Comparison of ENCODE assay signal across 1 cellular context in genomic region chr14:97246648-97247047, GRCh38.
TF ChIP-seq lines count a peak whose summit lies in the region.

No MANE protein-coding gene starts in this region.

TF ChIP-seq in SK-N-SH treated with all-trans-retinoic acid at 6 μM for 48 hours, 23 proteins besides CTCF, POLR2A, EP300 and RAD21:
- no peak for TF ChIP-seq PATZ1 (CRISPR knock-in tag; IDR thresholded peaks at IDR 0.05; ENCODE audit: borderline replicate concordance)
- TF ChIP-seq TSHZ2 (CRISPR knock-in tag; IDR thresholded peaks at IDR 0.05) = no peak
- TF ChIP-seq OSR1 (CRISPR knock-in tag; IDR thresholded peaks at IDR 0.05) = no peak
- TF ChIP-seq CSDC2 (CRISPR knock-in tag; IDR thresholded peaks at IDR 0.05) = no peak
- TF ChIP-seq TOX (CRISPR knock-in tag; IDR thresholded peaks at IDR 0.05; ENCODE audit: borderline replicate concordance) = no peak
- no peak for TF ChIP-seq POU6F1 (CRISPR knock-in tag; IDR thresholded peaks at IDR 0.05; ENCODE audit: borderline replicate concordance, low read depth)
- no peak for TF ChIP-seq CREB5 (CRISPR knock-in tag; IDR thresholded peaks at IDR 0.05; ENCODE audit: low read depth)
- TF ChIP-seq ZNF70 (CRISPR knock-in tag; IDR thresholded peaks at IDR 0.05) = no peak
- TF ChIP-seq ZFP3 (CRISPR knock-in tag; IDR thresholded peaks at IDR 0.05) = no peak
- TF ChIP-seq ZFP30 (CRISPR knock-in tag; IDR thresholded peaks at IDR 0.05) = no peak
- TF ChIP-seq ARNTL (CRISPR knock-in tag; IDR thresholded peaks at IDR 0.05; ENCODE audit: borderline replicate concordance, low read depth) = no peak
- no peak for TF ChIP-seq ZNF8 (CRISPR knock-in tag; IDR thresholded peaks at IDR 0.05)
- no peak for TF ChIP-seq BACH2 (CRISPR knock-in tag; IDR thresholded peaks at IDR 0.05; ENCODE audit: borderline replicate concordance)
- TF ChIP-seq ISL1 (CRISPR knock-in tag; IDR thresholded peaks at IDR 0.05) = no peak
- no peak for TF ChIP-seq RARB (CRISPR knock-in tag; IDR thresholded peaks at IDR 0.05)
- no peak for TF ChIP-seq PPARA (CRISPR knock-in tag; IDR thresholded peaks at IDR 0.05; ENCODE audit: borderline replicate concordance)
- TF ChIP-seq TCF4 (CRISPR knock-in tag; IDR thresholded peaks at IDR 0.05; ENCODE audit: borderline replicate concordance) = no peak
TF ChIP-seq in SK-N-SH treated with all-trans-retinoic acid at 6 μM for 48 hours: peak in this region for 0.
